8 cellular contexts compared by ENCODE assay signal in the genomic region with DNA sequence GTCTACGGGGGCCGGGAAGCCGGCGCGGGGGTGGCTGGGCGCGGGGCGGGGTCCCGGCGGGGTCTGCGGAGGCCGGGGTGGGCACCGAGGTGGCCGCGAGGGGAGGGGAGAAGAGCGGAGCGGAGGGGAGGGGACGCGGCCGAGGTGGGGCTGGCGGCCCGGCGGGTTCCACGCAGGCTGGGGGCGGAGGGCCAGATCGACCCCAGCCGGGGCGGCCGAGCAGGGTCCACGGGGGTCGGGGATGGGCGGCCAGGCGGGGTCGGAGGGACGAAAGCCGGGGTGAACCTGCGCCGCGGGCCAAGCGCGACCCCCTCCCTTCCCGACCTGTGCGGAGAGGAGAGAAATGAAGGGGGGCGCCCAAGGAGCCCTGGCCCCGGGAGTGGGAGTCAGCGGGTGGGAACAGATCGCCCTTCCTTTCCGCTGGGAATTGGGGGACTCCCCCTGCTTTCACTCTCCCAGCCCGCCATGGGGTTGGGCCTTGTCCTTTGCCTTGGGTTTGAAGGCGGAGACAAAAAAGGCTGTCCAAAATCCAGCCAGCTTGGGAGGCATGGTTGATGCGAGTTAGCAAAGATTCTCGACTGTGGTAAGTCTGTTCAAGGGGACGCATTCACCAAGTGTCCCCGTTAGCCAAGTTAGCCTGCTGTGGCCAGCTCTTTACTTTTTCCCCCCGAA. TPM values are rescaled to one million over a fixed set of nuclear protein-coding genes. Genes with fewer than 3 reads are reported as not detected.
DNase-seq lines count a peak whose midpoint lies in the region; ATAC-seq and TF ChIP-seq lines count a peak whose summit lies in the region.

No MANE protein-coding gene starts in this region.

- no peaks in the 10 kb centered on the region for H4K20me1 ChIP-seq in OCI-LY3 (ENCODE audit: insufficient read depth, low read length)

- 1% methylated on average over 55 of the region's 55 CpGs for WGBS in right cardiac atrium

- H3K9ac ChIP-seq in OCI-LY3 (ENCODE audit: low read length): peak overlapping the region; percentile 16; the same call in 1 of the 2 replicates

- TF ChIP-seq CTCF in HFF-Myc (IDR thresholded peaks at IDR 0.05; ENCODE audit: low read depth, low read length, missing control alignments) (no peak), OCI-LY3 (IDR thresholded peaks at IDR 0.05; ENCODE audit: low read depth, low read length) (no peak)

- DNase-seq in NCI-H2227 (lab: John Stamatoyannopoulos, UW; ENCODE audit: unreplicated experiment) (peak; percentile 58), NCI-H2227 treated with DMSO at 0.1 percent for 48 hours (lab: John Stamatoyannopoulos, UW) (no peak), HFF-Myc (ENCODE audit: extremely low read depth, low read depth) (no peak), astrocyte of the hippocampus (ENCODE audit: low read depth, low spot score) (peak; percentile 84), right cardiac atrium (peak; percentile 79 to 88 (median 85)), posterior cingulate gyrus (peak in 7 of 10 donors; percentile 16 to 86 (median 30)), OCI-M1 (lab: John Stamatoyannopoulos, UW) (no peak)

- no peaks in the 10 kb centered on the region for H3K4me1 ChIP-seq in OCI-LY3 (ENCODE audit: low read length)
- H3K4me1 ChIP-seq in right cardiac atrium (ENCODE audit: control insufficient read depth, insufficient read depth, low read length): peaks cover 10% of the 10 kb centered on the region

- peak overlapping the region; percentile 55 for H3K4me2 ChIP-seq in OCI-LY3 (ENCODE audit: low read length)

- H3K36me3 ChIP-seq in OCI-LY3 (replicated peaks; ENCODE audit: low read depth, low read length): no peaks in the 10 kb centered on the region

- ATAC-seq in right cardiac atrium: peak; percentile 69 to 70

- H3K27me3 ChIP-seq in OCI-LY3 (ENCODE audit: low read depth, low read length): peaks cover 25% of the 10 kb centered on the region
- no peaks in the 10 kb centered on the region for H3K27me3 ChIP-seq in right cardiac atrium (ENCODE audit: control insufficient read depth, insufficient read depth)

- H3K4me3 ChIP-seq in HFF-Myc (replicated peaks; ENCODE audit: low read depth, low read length) (peak overlapping the region; percentile 57), OCI-LY3 (ENCODE audit: low read length) (peak overlapping the region; percentile 74), right cardiac atrium (ENCODE audit: low read length) (peak overlapping the region; percentile 90)

- H3K9me3 ChIP-seq in OCI-LY3 (ENCODE audit: insufficient read depth, low read length) (no peaks in the 10 kb centered on the region), right cardiac atrium (ENCODE audit: control insufficient read depth, low read length) (no peaks in the 10 kb centered on the region)

- H3K27ac ChIP-seq in OCI-LY3 (ENCODE audit: low read length): no peak overlapping the region
- peak overlapping the region; percentile 86 for H3K27ac ChIP-seq in right cardiac atrium (ENCODE audit: low read length)

- H3K79me2 ChIP-seq in OCI-LY3 (ENCODE audit: low read length): no peaks in the 10 kb centered on the region

- intact Hi-C loops in right cardiac atrium (cut with DNase I) (loop anchor here in 2 of 4 donors (5.0 to 10.0 kb wide), 2 partner anchors 54 to 96 kb away; partner anchors contain the start of gene TCP11L2 (in 1 of the 2)), posterior cingulate gyrus (cut with DNase I) (loop anchor here (2.0 kb wide), 1 partner anchor 54 kb away; the partner anchor contains the start of gene TCP11L2)

- H2AFZ ChIP-seq in OCI-LY3 (ENCODE audit: low read depth, low read length): no peak overlapping the region

RNA-seq across cellular contexts. Expression of gene CKAP4, which starts 0.5 kb away (rescaled TPM):
- 10 to 100 TPM; 35.6 to 53.7 (median 41.3) TPM for total RNA-seq in right cardiac atrium
- polyA plus RNA-seq in right cardiac atrium: 24.8 TPM

RNA-seq across cellular contexts. Expression of gene TCP11L2, which starts 54.2 kb away (rescaled TPM):
- total RNA-seq in right cardiac atrium: 10 to 100 TPM; 54.0 to 64.5 (median 61.9) TPM
- polyA plus RNA-seq in right cardiac atrium: 14.2 TPM

Comparison
In these comparisons a context has a peak if more than half of its experiments do, and no peak if none do; other contexts are left out.
1. DNase-seq: peak in NCI-H2227 (single experiment), astrocyte of the hippocampus (single experiment), right cardiac atrium (3 of 3) and posterior cingulate gyrus (7 of 10); none in NCI-H2227 treated with DMSO at 0.1 percent for 48 hours (single experiment), HFF-Myc (single experiment) and OCI-M1 (single experiment).
2. Peak in every context shown above with its lines, with median percentiles within 50 percentile points of each other: H3K4me3 ChIP-seq.